In genomic region chr20:32737371-32738223, GRCh38 we compare ENCODE assay signal across 9 cellular contexts. TPM values are rescaled to one million over a fixed set of nuclear protein-coding genes. Genes with fewer than 3 reads are reported as not detected.
DNase-seq lines count a peak whose midpoint lies in the region; TF ChIP-seq lines count a peak whose summit lies in the region.
"Had no signal": no experiment of that assay in that cellular context is flagged by ENCODE, and none has a peak within 500 bp of the region (broad histone marks: within the 10 kb centered on the region; RNA-seq: fewer than 3 reads in every experiment).

No MANE protein-coding gene starts in this region.

- no peaks in the 10 kb centered on the region for H3K4me1 ChIP-seq in prostate gland (replicated peaks)
- peaks cover 0 to 38% (median 18%) of the 10 kb centered on the region in 4 donors for H3K4me1 ChIP-seq in stomach

- H3K27me3 ChIP-seq in prostate gland (replicated peaks; ENCODE audit: insufficient read depth) (no peaks in the 10 kb centered on the region), stomach (no peaks in the 10 kb centered on the region)

- CTCF ChIA-PET in RWPE1 (lab: Yijun Ruan, JAX) = interaction anchor here (0.6 to 1.1 kb wide), 2 partner anchors 41 to 1224 kb away, joined by 3 read pairs; no protein-coding TSS in a partner anchor

- H3K9me3 ChIP-seq in prostate gland = no peaks in the 10 kb centered on the region
- no peaks in the 10 kb centered on the region for H3K9me3 ChIP-seq in stomach

- no peak for TF ChIP-seq POLR2A in prostate gland (IDR thresholded peaks at IDR 0.05)
- no peak for TF ChIP-seq POLR2A in stomach (IDR thresholded peaks at IDR 0.05)

- POLR2A ChIA-PET in RWPE1 (lab: Yijun Ruan, JAX; ENCODE audit: low non-redundant PET) = no interaction called here

- H3K4me3 ChIP-seq in prostate gland = no peak overlapping the region
- no peak overlapping the region for H3K4me3 ChIP-seq in stomach

- 63% methylated on average over 7 of the region's 7 CpGs for WGBS in prostate gland
- WGBS in stomach, 5 donors = 58 to 65% (median 60%) methylated on average over 7 of the region's 7 CpGs

- peak; percentile 68 for DNase-seq in HS-5 (ENCODE audit: low read depth)
- DNase-seq in activated CD4-positive, alpha-beta T cell treated with anti-CD3 and anti-CD28 coated beads, Interleukin-2, amount 50 U/mL, for 1 hour = peak; percentile 10
- DNase-seq in epithelial cell of prostate (ENCODE audit: low read depth, low spot score) = no peak
- peak; percentile 10 for DNase-seq in stimulated activated CD4-positive, alpha-beta T cell treated with anti-CD3 and anti-CD28 coated beads, Interleukin-4, amount 100 ng/mL, for 1 hour
- no peak for DNase-seq in prostate gland (ENCODE audit: low spot score)
- no peak for DNase-seq in RWPE1 (ENCODE audit: low spot score)
- no peak for DNase-seq in stomach
- DNase-seq in UCSD-AML1 (lab: John Stamatoyannopoulos, UW; ENCODE audit: unreplicated experiment) = no peak
- DNase-seq: nephron progenitor cell had no signal

- intact Hi-C loops in prostate gland (cut with DNase I) = no loop called here
- intact Hi-C loops in stomach (cut with DNase I; ENCODE audit: low total_unique reads) = no loop called here

- TF ChIP-seq EP300 in stomach (IDR thresholded peaks at IDR 0.05) = no peak

- H3K36me3 ChIP-seq in prostate gland (no peaks in the 10 kb centered on the region), stomach (peaks cover 0 to 26% (median 4%) of the 10 kb centered on the region in 4 donors)

- peak overlapping the region; percentile 50 for H3K27ac ChIP-seq in epithelial cell of prostate
- no peak overlapping the region for H3K27ac ChIP-seq in prostate gland
- no peak overlapping the region for H3K27ac ChIP-seq in RWPE1
- H3K27ac ChIP-seq in stomach = peak overlapping the region in 2 of 5 donors; percentile 46 to 50

- no peak for TF ChIP-seq CTCF in prostate gland (IDR thresholded peaks at IDR 0.05)
- TF ChIP-seq CTCF in RWPE1 (conservative IDR thresholded peaks at IDR 0.05; ENCODE audit: low read depth) = no peak
- no peak for TF ChIP-seq CTCF in stomach (IDR thresholded peaks at IDR 0.05)

RNA-seq across cellular contexts. Expression of gene COMMD7, which starts 5.7 kb away (rescaled TPM):
- total RNA-seq in prostate gland = 10 to 100 TPM; 26.3 to 48.3 TPM
- total RNA-seq in stomach = 10 to 100 TPM in 3 of 5 donors, 1 to 10 TPM in 2; 3.8 to 28.4 (median 19.6) TPM
- polyA plus RNA-seq in stomach = 10 to 100 TPM; 36.9 to 61.9 (median 60.9) TPM

RNA-seq across cellular contexts. Expression of gene DNMT3B, which starts 24.6 kb away (rescaled TPM):
- 10 to 100 TPM in 1 of 2 donors, under 1 TPM in 1; 0.41 to 11.5 TPM for total RNA-seq in prostate gland
- total RNA-seq in stomach = 10 to 100 TPM in 1 of 5 donors, 1 to 10 TPM in 2, not detected in 2; 1.0 to 17.0 (median 1.1) TPM
- polyA plus RNA-seq in stomach = under 1 TPM; 0.31 to 0.73 (median 0.31) TPM

Comparison
In these comparisons a context has a peak if more than half of its experiments do, and no peak if none do; other contexts are left out.
1. DNase-seq: peak in HS-5 (single experiment), activated CD4-positive, alpha-beta T cell treated with anti-CD3 and anti-CD28 coated beads, Interleukin-2, amount 50 U/mL, for 1 hour (single experiment) and stimulated activated CD4-positive, alpha-beta T cell treated with anti-CD3 and anti-CD28 coated beads, Interleukin-4, amount 100 ng/mL, for 1 hour (single experiment); none in epithelial cell of prostate (single experiment), prostate gland (single experiment), RWPE1 (single experiment), stomach (single experiment) and UCSD-AML1 (single experiment).